In genomic region chr2:158772306-158773078, GRCh38 we compare ENCODE assay signal across 25 cellular contexts. TPM values are rescaled to one million over a fixed set of nuclear protein-coding genes. Genes with fewer than 3 reads are reported as not detected.
DNase-seq lines count a peak whose midpoint lies in the region; ATAC-seq and TF ChIP-seq lines count a peak whose summit lies in the region.
"Had no signal": no experiment of that assay in that cellular context is flagged by ENCODE, and none has a peak within 500 bp of the region (broad histone marks: within the 10 kb centered on the region; RNA-seq: fewer than 3 reads in every experiment).

No MANE protein-coding gene starts in this region.

- peaks cover 0 to 6% (median 2%) of the 10 kb centered on the region in 12 donors for H3K9me3 ChIP-seq in heart left ventricle
- no peaks in the 10 kb centered on the region for H3K9me3 ChIP-seq in right cardiac atrium (ENCODE audit: control insufficient read depth, low read length)
- no peaks in the 10 kb centered on the region for H3K9me3 ChIP-seq in WERI-Rb-1 (ENCODE audit: severe bottlenecking)
- H3K9me3 ChIP-seq: ovary, transverse colon had no signal

- H3K27me3 Mint-ChIP-seq in brain, result no peaks in the 10 kb centered on the region

- no peaks in the 10 kb centered on the region for H3K36me3 Mint-ChIP-seq in brain

- H3K4me1 Mint-ChIP-seq in brain, result peaks cover 39% of the 10 kb centered on the region

- intact Hi-C loops in heart left ventricle (cut with DNase I), result no loop called here
- intact Hi-C loops in right cardiac atrium (cut with DNase I), result no loop called here

- DNase-seq in heart left ventricle (no peak), right cardiac atrium (no peak), middle frontal gyrus (ENCODE audit: extremely low spot score, low spot score) (peak; percentile 77), mesenteric fat pad (ENCODE audit: low spot score) (no peak), WERI-Rb-1 (no peak)
- DNase-seq in activated CD4-positive, alpha-beta T cell treated with anti-CD3 and anti-CD28 coated beads, Interleukin-2, amount 50 U/mL, for 1 hour, result no peak
- DNase-seq: activated naive CD4-positive, alpha-beta T cell treated with anti-CD3 and anti-CD28 coated beads for 36 hours; activated T-cell treated with anti-CD3 and anti-CD28 coated beads for 4 hours; DND-41; effector CD4-positive, alpha-beta T cell; KBM-7; NCI-H1417; NCI-H510A treated with DMSO at 0.1 percent for 48 hours; OCI-M1; ovary; transverse colon had no signal

- TF ChIP-seq POLR2A in heart left ventricle (IDR thresholded peaks at IDR 0.05), result no peak

- H3K27me3 ChIP-seq in heart left ventricle (no peaks in the 10 kb centered on the region), right cardiac atrium (ENCODE audit: control insufficient read depth, insufficient read depth) (no peaks in the 10 kb centered on the region), WERI-Rb-1 (ENCODE audit: insufficient read depth, low read depth, severe bottlenecking) (no peaks in the 10 kb centered on the region)
- H3K27me3 ChIP-seq: hepatocyte, ovary, transverse colon had no signal

- H3K4me3 Mint-ChIP-seq in brain, result peak overlapping the region in 1 of 5 experiments; percentile 71
- H3K4me3 Mint-ChIP-seq: activated naive CD4-positive, alpha-beta T cell treated with anti-CD3 and anti-CD28 coated beads for 36 hours had no signal

- H3K9me3 Mint-ChIP-seq in brain, result no peaks in the 10 kb centered on the region
- H3K9me3 Mint-ChIP-seq: activated naive CD4-positive, alpha-beta T cell treated with anti-CD3 and anti-CD28 coated beads for 36 hours had no signal

- H3K27ac ChIP-seq in heart left ventricle (no peak overlapping the region), right cardiac atrium (ENCODE audit: low read length) (no peak overlapping the region), WERI-Rb-1 (no peak overlapping the region)
- H3K27ac ChIP-seq: hepatocyte, HL-60, ovary, SK-N-MC, transverse colon had no signal

- H3K27ac Mint-ChIP-seq in brain, result peak overlapping the region in 3 of 5 experiments; percentile 14 to 94 (median 79)
- H3K27ac Mint-ChIP-seq: activated naive CD4-positive, alpha-beta T cell treated with anti-CD3 and anti-CD28 coated beads for 36 hours had no signal

- WGBS in heart left ventricle, 4 donors, result 66 to 75% (median 69%) methylated on average over 8 of the region's 8 CpGs
- WGBS in right cardiac atrium, result 70% methylated on average over 8 of the region's 8 CpGs

- ATAC-seq in heart left ventricle (peak in 3 of 4 donors; percentile 32 to 63 (median 43)), right cardiac atrium (no peak), HG02623 (IDR thresholded peaks at IDR 0.05; ENCODE audit: unreplicated experiment) (no peak)

- no peaks in the 10 kb centered on the region for H3K36me3 ChIP-seq in heart left ventricle
- no peaks in the 10 kb centered on the region for H3K36me3 ChIP-seq in WERI-Rb-1
- H3K36me3 ChIP-seq: ovary, transverse colon had no signal

- H3K4me1 ChIP-seq in heart left ventricle (no peaks in the 10 kb centered on the region), right cardiac atrium (ENCODE audit: control insufficient read depth, insufficient read depth, low read length) (no peaks in the 10 kb centered on the region)
- H3K4me1 ChIP-seq: transverse colon had no signal

- H3K4me3 ChIP-seq in heart left ventricle (no peak overlapping the region), right cardiac atrium (ENCODE audit: low read length) (no peak overlapping the region), WERI-Rb-1 (ENCODE audit: low read depth, low read length) (no peak overlapping the region)
- H3K4me3 ChIP-seq: hepatocyte, ovary, SK-N-MC, smooth muscle cell, transverse colon had no signal

- no peak for TF ChIP-seq CTCF in heart left ventricle (IDR thresholded peaks at IDR 0.05)
- TF ChIP-seq CTCF in brain (conservative IDR thresholded peaks at IDR 0.05), result no peak
- TF ChIP-seq CTCF in WERI-Rb-1 (IDR thresholded peaks at IDR 0.05; ENCODE audit: low read depth, low read length), result no peak

RNA-seq across cellular contexts. Expression of gene DAPL1, which starts 22.6 kb away (rescaled TPM):
- total RNA-seq in heart left ventricle (not detected), right cardiac atrium (not detected), mesenteric fat pad (not detected)
- polyA plus RNA-seq in heart left ventricle (1 to 10 TPM in 1 of 2 donors, not detected in 1; 1.3 TPM), right cardiac atrium (not detected), brain (ENCODE audit: insufficient read depth, low read depth, low replicate concordance) (not detected)
- total RNA-seq: activated naive CD4-positive, alpha-beta T cell treated with anti-CD3 and anti-CD28 coated beads for 36 hours; bronchial epithelial cell; fibroblast of lung; hepatocyte; mucosa of gallbladder; smooth muscle cell; transverse colon had no signal
- polyA plus RNA-seq: fibroblast of lung, hepatocyte, smooth muscle cell had no signal

Comparison
In these comparisons a context has a peak if more than half of its experiments do, and no peak if none do; other contexts are left out.
1. ATAC-seq: peak in heart left ventricle (3 of 4); none in right cardiac atrium (0 of 2) and HG02623 (single experiment).